In genomic region chr2:202035089-202035940, GRCh38 we compare ENCODE assay signal across 8 cellular contexts. TPM values are rescaled to one million over a fixed set of nuclear protein-coding genes. Genes with fewer than 3 reads are reported as not detected.
DNase-seq lines count a peak whose midpoint lies in the region; ATAC-seq lines count a peak whose summit lies in the region.

No MANE protein-coding gene starts in this region.

- H3K36me3 ChIP-seq in HUES6 (ENCODE audit: control insufficient read depth, insufficient read depth, low read length) (peaks cover 36% of the 10 kb centered on the region), adipocyte (ENCODE audit: control insufficient read depth, insufficient read depth, low read length, severe bottlenecking) (no peaks in the 10 kb centered on the region), iPS DF 6.9 (ENCODE audit: control insufficient read depth, insufficient read depth, low read length) (peaks cover 15% of the 10 kb centered on the region), skeletal muscle satellite cell (ENCODE audit: insufficient read depth, low read length) (peaks cover 5% of the 10 kb centered on the region)

- no peaks in the 10 kb centered on the region for H3K9me3 ChIP-seq in HUES6 (ENCODE audit: control insufficient read depth, insufficient read depth, low read depth, low read length)
- no peaks in the 10 kb centered on the region for H3K9me3 ChIP-seq in adipocyte (ENCODE audit: control insufficient read depth, low read length)
- H3K9me3 ChIP-seq in iPS DF 6.9 (ENCODE audit: control insufficient read depth, insufficient read depth, low read length), result no peaks in the 10 kb centered on the region
- no peaks in the 10 kb centered on the region for H3K9me3 ChIP-seq in skeletal muscle satellite cell (replicated peaks; ENCODE audit: low read length)

- no peak for ATAC-seq in HG03520 (IDR thresholded peaks at IDR 0.05; ENCODE audit: unreplicated experiment)

- H3K4me2 ChIP-seq in skeletal muscle satellite cell (ENCODE audit: low read length), result peak overlapping the region; percentile 91

- 0 out of 2 replicates have a peak overlapping the region, but pooled peaks have one; percentile 35 for H3K27ac ChIP-seq in HUES6 (ENCODE audit: low read depth, low read length)
- H3K27ac ChIP-seq in iPS DF 6.9 (ENCODE audit: low read length), result no peak overlapping the region

- H3K4me1 ChIP-seq in HUES6 (ENCODE audit: control insufficient read depth, insufficient read depth, low read length) (peaks cover 33% of the 10 kb centered on the region), adipocyte (ENCODE audit: control insufficient read depth, insufficient read depth, low read length) (peaks cover 69% of the 10 kb centered on the region), iPS DF 6.9 (ENCODE audit: control insufficient read depth, insufficient read depth, low read length) (peaks cover 2% of the 10 kb centered on the region; the same call in 1 of the 2 replicates), skeletal muscle satellite cell (ENCODE audit: control insufficient read depth, insufficient read depth, low read length) (peaks cover 36% of the 10 kb centered on the region)

- peak; percentile 53 for DNase-seq in AG08396 (ENCODE audit: low spot score)
- peak; percentile 94 for DNase-seq in adipocyte (ENCODE audit: low read depth)
- no peak for DNase-seq in iPS DF 6.9 (ENCODE audit: low read depth, low spot score)
- no peak for DNase-seq in activated gamma-delta T cell treated with Interleukin-2 at 50 U/mL for 16 hours
- no peak for DNase-seq in AML-193 (lab: John Stamatoyannopoulos, UW)

- no CpG with 5 or more reads among the region's 78 CpGs for WGBS in iPS DF 6.9 (ENCODE audit: insufficient coverage, insufficient read length)

- H3K4me3 ChIP-seq in HUES6 (ENCODE audit: low read depth, low read length), result peak overlapping the region; percentile 91
- H3K4me3 ChIP-seq in adipocyte (ENCODE audit: low read length), result peak overlapping the region; percentile 76
- H3K4me3 ChIP-seq in iPS DF 6.9 (ENCODE audit: low read length), result peak overlapping the region; percentile 73
- peak overlapping the region; percentile 74 for H3K4me3 ChIP-seq in skeletal muscle satellite cell (ENCODE audit: low read length)

- H3K9ac ChIP-seq in HUES6 (ENCODE audit: low read length), result peak overlapping the region; percentile 90
- peak overlapping the region; percentile 79 for H3K9ac ChIP-seq in adipocyte (ENCODE audit: low read length)
- H3K9ac ChIP-seq in skeletal muscle satellite cell (ENCODE audit: low read depth, low read length), result peak overlapping the region; percentile 87

- H3K27me3 ChIP-seq in HUES6 (ENCODE audit: control insufficient read depth, insufficient read depth, low read length), result peaks cover 11% of the 10 kb centered on the region; the same call in 1 of the 2 replicates
- H3K27me3 ChIP-seq in adipocyte (replicated peaks; ENCODE audit: control insufficient read depth, insufficient read depth, low read length), result no peaks in the 10 kb centered on the region
- H3K27me3 ChIP-seq in iPS DF 6.9 (ENCODE audit: control insufficient read depth, insufficient read depth, low read length), result no peaks in the 10 kb centered on the region
- H3K27me3 ChIP-seq in skeletal muscle satellite cell (ENCODE audit: control insufficient read depth, insufficient read depth, low read length), result no peaks in the 10 kb centered on the region

RNA-seq across cellular contexts. Expression of gene FZD7, which starts 1.7 kb away (rescaled TPM):
- total RNA-seq in skeletal muscle satellite cell (2012; rRNA removed), result 4.1 and 5.0 TPM in 2 replicates

RNA-seq across cellular contexts. Expression of gene KIAA2012, which starts 37.7 kb away (rescaled TPM):
- not detected in 2 replicates for total RNA-seq in skeletal muscle satellite cell (2012; rRNA removed)

Comparison
In these comparisons a context has a peak if more than half of its experiments do, and no peak if none do; other contexts are left out.
1. DNase-seq: peak in AG08396 (single experiment) and adipocyte (single experiment); none in iPS DF 6.9 (single experiment), activated gamma-delta T cell treated with Interleukin-2 at 50 U/mL for 16 hours (single experiment) and AML-193 (0 of 2).
2. Peak in every context shown above with its lines, with median percentiles within 50 percentile points of each other: H3K4me3 ChIP-seq and H3K9ac ChIP-seq.